In genomic region chr22:47687776-47688175, GRCh38 we compare ENCODE assay signal across 35 cellular contexts.
"Had no signal": no experiment of that assay in that cellular context is flagged by ENCODE, and none has a peak within 500 bp of the region (broad histone marks: within the 10 kb centered on the region; RNA-seq: fewer than 3 reads in every experiment).

No MANE protein-coding gene starts in this region.

- H3K27ac Mint-ChIP-seq: activated CD4-positive, alpha-beta memory T cell treated with anti-CD3 and anti-CD28 coated beads, Interleukin-2, amount 10 ng/mL, durations not matched to agents 7 days and 5 days; activated CD4-positive, alpha-beta T cell treated with anti-CD3 and anti-CD28 coated beads for 36 hours; activated CD4-positive, alpha-beta T cell treated with anti-CD3 and anti-CD28 coated beads, Interleukin-2, amount 10 ng/mL, durations not matched to agents 7 days and 5 days; activated CD8-positive, alpha-beta memory T cell treated with anti-CD3 and anti-CD28 coated beads, Interleukin-2, amount 10 ng/mL, durations not matched to agents 7 days and 5 days; activated CD8-positive, alpha-beta T cell treated with anti-CD3 and anti-CD28 coated beads, Interleukin-2, amount 10 ng/mL, durations not matched to agents 7 days and 5 days; activated naive CD4-positive, alpha-beta T cell treated with anti-CD3 and anti-CD28 coated beads, Interleukin-2, amount 10 ng/mL, durations not matched to agents 7 days and 5 days; activated naive CD4-positive, alpha-beta T cell treated with anti-CD3 and anti-CD28 coated beads, Interleukin-2, amount 50 U/mL, for 24 hours; activated naive CD8-positive, alpha-beta T cell; activated naive CD8-positive, alpha-beta T cell treated with anti-CD3 and anti-CD28 coated beads, Interleukin-2, amount 10 ng/mL, durations not matched to agents 7 days and 5 days; activated naive CD8-positive, alpha-beta T cell treated with anti-CD3 and anti-CD28 coated beads, Interleukin-2, amount 50 U/mL, for 24 hours; activated T-cell treated with anti-CD3 and anti-CD28 coated beads, Interleukin-2, amount 50 U/mL, for 24 hours; activated T-helper 2 cell treated with anti-CD3 and anti-CD28 coated beads, Interferon-gamma antibody, Interleukin-2, Interleukin-4, amounts not matched to agents 10 μg/mL and 5 μg/mL and 100 μg/mL, durations not matched to agents 14 hours and 24 hours and 36 hours; brain; T-helper 1 cell treated with Interleukin-12 subunit alpha and Interleukin-12 subunit beta and Interleukin-4 antibody, amounts not matched to agents 30 μg/mL and 1 μg/mL, for 36 hours; T-helper 2 cell treated with Interferon-gamma antibody and Interleukin-4, amounts not matched to agents 5 μg/mL and 100 μg/mL, for 36 hours; WTC11 had no signal

- H3K4me1 ChIP-seq: ascending aorta had no signal

- H3K4me3 Mint-ChIP-seq: activated CD4-positive, alpha-beta memory T cell treated with anti-CD3 and anti-CD28 coated beads, Interleukin-2, amount 10 ng/mL, durations not matched to agents 7 days and 5 days; activated CD4-positive, alpha-beta T cell treated with anti-CD3 and anti-CD28 coated beads for 36 hours; activated CD4-positive, alpha-beta T cell treated with anti-CD3 and anti-CD28 coated beads, Interleukin-2, amount 10 ng/mL, durations not matched to agents 7 days and 5 days; activated CD8-positive, alpha-beta memory T cell treated with anti-CD3 and anti-CD28 coated beads, Interleukin-2, amount 10 ng/mL, durations not matched to agents 7 days and 5 days; activated CD8-positive, alpha-beta T cell treated with anti-CD3 and anti-CD28 coated beads, Interleukin-2, amount 10 ng/mL, durations not matched to agents 7 days and 5 days; activated naive CD4-positive, alpha-beta T cell treated with anti-CD3 and anti-CD28 coated beads, Interleukin-2, amount 10 ng/mL, durations not matched to agents 7 days and 5 days; activated naive CD4-positive, alpha-beta T cell treated with anti-CD3 and anti-CD28 coated beads, Interleukin-2, amount 50 U/mL, for 24 hours; activated naive CD8-positive, alpha-beta T cell; activated naive CD8-positive, alpha-beta T cell treated with anti-CD3 and anti-CD28 coated beads, Interleukin-2, amount 10 ng/mL, durations not matched to agents 7 days and 5 days; activated naive CD8-positive, alpha-beta T cell treated with anti-CD3 and anti-CD28 coated beads, Interleukin-2, amount 50 U/mL, for 24 hours; activated T-cell treated with anti-CD3 and anti-CD28 coated beads, Interleukin-2, amount 50 U/mL, for 24 hours; brain; T-helper 1 cell treated with Interleukin-12 subunit alpha and Interleukin-12 subunit beta and Interleukin-4 antibody, amounts not matched to agents 30 μg/mL and 1 μg/mL, for 36 hours; T-helper 2 cell treated with Interferon-gamma antibody and Interleukin-4, amounts not matched to agents 5 μg/mL and 100 μg/mL, for 36 hours; WTC11 had no signal

- H3K27ac ChIP-seq: ascending aorta, cardiac muscle cell, WERI-Rb-1 had no signal

- H3K27me3 Mint-ChIP-seq: activated CD4-positive, alpha-beta memory T cell treated with anti-CD3 and anti-CD28 coated beads, Interleukin-2, amount 10 ng/mL, durations not matched to agents 7 days and 5 days; activated CD8-positive, alpha-beta memory T cell treated with anti-CD3 and anti-CD28 coated beads, Interleukin-2, amount 10 ng/mL, durations not matched to agents 7 days and 5 days; activated naive CD4-positive, alpha-beta T cell treated with anti-CD3 and anti-CD28 coated beads, Interleukin-2, amount 10 ng/mL, durations not matched to agents 7 days and 5 days; activated naive CD8-positive, alpha-beta T cell; activated naive CD8-positive, alpha-beta T cell treated with anti-CD3 and anti-CD28 coated beads, Interleukin-2, amount 50 U/mL, for 24 hours had no signal

- H3K36me3 Mint-ChIP-seq: activated CD8-positive, alpha-beta memory T cell treated with anti-CD3 and anti-CD28 coated beads, Interleukin-2, amount 10 ng/mL, durations not matched to agents 7 days and 5 days; activated naive CD4-positive, alpha-beta T cell treated with anti-CD3 and anti-CD28 coated beads, Interleukin-2, amount 10 ng/mL, durations not matched to agents 7 days and 5 days; activated naive CD8-positive, alpha-beta T cell; activated naive CD8-positive, alpha-beta T cell treated with anti-CD3 and anti-CD28 coated beads, Interleukin-2, amount 10 ng/mL, durations not matched to agents 7 days and 5 days; brain had no signal

- H3K27me3 ChIP-seq: ascending aorta, cardiac muscle cell had no signal

- H3K4me3 ChIP-seq: ascending aorta, cardiac muscle cell had no signal

- DNase-seq: activated CD4-positive, alpha-beta memory T cell treated with anti-CD3 and anti-CD28 coated beads, Interleukin-2, amount 10 ng/mL, durations not matched to agents 7 days and 5 days; activated CD4-positive, alpha-beta T cell treated with anti-CD3 and anti-CD28 coated beads for 1 hour; activated CD4-positive, alpha-beta T cell treated with anti-CD3 and anti-CD28 coated beads for 36 hours; activated CD4-positive, alpha-beta T cell treated with anti-CD3 and anti-CD28 coated beads for 48 hours; activated CD4-positive, alpha-beta T cell treated with anti-CD3 and anti-CD28 coated beads, Interleukin-2, amount 10 ng/mL, durations not matched to agents 7 days and 5 days; activated CD4-positive, alpha-beta T cell treated with anti-CD3 and anti-CD28 coated beads, Interleukin-2, amount 50 U/mL, for 48 hours; activated CD4-positive, CD25-positive, alpha-beta regulatory T cell; activated CD8-positive, alpha-beta memory T cell treated with anti-CD3 and anti-CD28 coated beads for 24 hours; activated CD8-positive, alpha-beta memory T cell treated with anti-CD3 and anti-CD28 coated beads, Interleukin-2, amount 10 ng/mL, durations not matched to agents 7 days and 5 days; activated CD8-positive, alpha-beta memory T cell treated with anti-CD3 and anti-CD28 coated beads, Interleukin-2, amount 50 U/mL, for 48 hours; activated CD8-positive, alpha-beta T cell treated with anti-CD3 and anti-CD28 coated beads, Interleukin-2, amount 10 ng/mL, durations not matched to agents 7 days and 5 days; activated effector memory CD4-positive, alpha-beta T cell treated with Interleukin-2 at 50 U/mL for 16 hours; activated gamma-delta T cell; activated naive CD4-positive, alpha-beta T cell treated with anti-CD3 and anti-CD28 coated beads, Interleukin-2, amount 10 ng/mL, durations not matched to agents 7 days and 5 days; activated naive CD4-positive, alpha-beta T cell treated with Interleukin-2 at 50 U/mL for 16 hours; activated naive CD8-positive, alpha-beta T cell treated with anti-CD3 and anti-CD28 coated beads, Interleukin-2, amount 10 ng/mL, durations not matched to agents 7 days and 5 days; activated naive CD8-positive, alpha-beta T cell treated with anti-CD3 and anti-CD28 coated beads, Interleukin-2, amount 50 U/mL, for 24 hours; activated T-cell treated with anti-CD3 and anti-CD28 coated beads, Interleukin-2, amount 50 U/mL, for 24 hours; activated T-cell treated with anti-CD3 and anti-CD28 coated beads, Interleukin-2, amount 50 U/mL, for 48 hours; amygdala; anterior cingulate cortex; SW 1271; T-helper 1 cell; T-helper 2 cell; T-helper 9 cell; WERI-Rb-1 had no signal

- H3K4me1 Mint-ChIP-seq: activated CD4-positive, alpha-beta memory T cell treated with anti-CD3 and anti-CD28 coated beads, Interleukin-2, amount 10 ng/mL, durations not matched to agents 7 days and 5 days; activated CD4-positive, alpha-beta T cell treated with anti-CD3 and anti-CD28 coated beads for 36 hours; activated CD4-positive, alpha-beta T cell treated with anti-CD3 and anti-CD28 coated beads, Interleukin-2, amount 10 ng/mL, durations not matched to agents 7 days and 5 days; activated CD8-positive, alpha-beta memory T cell treated with anti-CD3 and anti-CD28 coated beads, Interleukin-2, amount 10 ng/mL, durations not matched to agents 7 days and 5 days; activated naive CD4-positive, alpha-beta T cell treated with anti-CD3 and anti-CD28 coated beads, Interleukin-2, amount 10 ng/mL, durations not matched to agents 7 days and 5 days; activated naive CD4-positive, alpha-beta T cell treated with anti-CD3 and anti-CD28 coated beads, Interleukin-2, amount 50 U/mL, for 24 hours; activated naive CD8-positive, alpha-beta T cell treated with anti-CD3 and anti-CD28 coated beads, Interleukin-2, amount 10 ng/mL, durations not matched to agents 7 days and 5 days; activated naive CD8-positive, alpha-beta T cell treated with anti-CD3 and anti-CD28 coated beads, Interleukin-2, amount 50 U/mL, for 24 hours; brain; WTC11 had no signal

- H3K9me3 Mint-ChIP-seq: activated naive CD4-positive, alpha-beta T cell treated with anti-CD3 and anti-CD28 coated beads, Interleukin-2, amount 50 U/mL, for 24 hours had no signal

- H3K36me3 ChIP-seq: ascending aorta, cardiac muscle cell, WERI-Rb-1 had no signal
